ENCODE assay signal across 9 cellular contexts in genomic region chr7:81768951-81769778, GRCh38. TPM values are rescaled to one million over a fixed set of nuclear protein-coding genes. Genes with fewer than 3 reads are reported as not detected.
DNase-seq lines count a peak whose midpoint lies in the region; ATAC-seq and TF ChIP-seq lines count a peak whose summit lies in the region.
"Had no signal": no experiment of that assay in that cellular context is flagged by ENCODE, and none has a peak within 500 bp of the region (broad histone marks: within the 10 kb centered on the region; RNA-seq: fewer than 3 reads in every experiment).

No MANE protein-coding gene starts in this region.

- TF ChIP-seq POLR2A in heart left ventricle (IDR thresholded peaks at IDR 0.05) = no peak

- no peaks in the 10 kb centered on the region for H3K36me3 ChIP-seq in heart left ventricle
- no peaks in the 10 kb centered on the region for H3K36me3 ChIP-seq in aorta (ENCODE audit: control insufficient read depth in 1 of 2, insufficient read depth in 2 of 2, low read length in 1 of 2)

- no peaks in the 10 kb centered on the region for H3K9me3 Mint-ChIP-seq in naive B cell
- peaks cover 2% of the 10 kb centered on the region for H3K9me3 Mint-ChIP-seq in activated naive CD4-positive, alpha-beta T cell treated with anti-CD3 and anti-CD28 coated beads, Interleukin-2, amount 10 ng/mL, durations not matched to agents 7 days and 5 days

- no peaks in the 10 kb centered on the region for H3K27me3 Mint-ChIP-seq in naive B cell
- no peaks in the 10 kb centered on the region for H3K27me3 Mint-ChIP-seq in activated naive CD4-positive, alpha-beta T cell treated with anti-CD3 and anti-CD28 coated beads, Interleukin-2, amount 10 ng/mL, durations not matched to agents 7 days and 5 days

- intact Hi-C loops in heart left ventricle (cut with DNase I) = loop anchor here in 1 of 10 donors (10.0 kb wide), 1 partner anchor 274 kb away; no protein-coding TSS in a partner anchor
- intact Hi-C loops in cardiac septum (cut with DNase I) = no loop called here
- intact Hi-C loops in aorta (cut with DNase I) = loop anchor here in 1 of 2 donors (10.0 kb wide), 1 partner anchor 264 kb away; no protein-coding TSS in a partner anchor

- TF ChIP-seq CTCF in heart left ventricle (IDR thresholded peaks at IDR 0.05) (no peak), coronary artery (IDR thresholded peaks at IDR 0.05) (no peak)

- H3K4me3 Mint-ChIP-seq in naive B cell = peak overlapping the region; percentile 45 to 86 (median 69)
- H3K4me3 Mint-ChIP-seq in activated naive CD4-positive, alpha-beta T cell treated with anti-CD3 and anti-CD28 coated beads, Interleukin-2, amount 10 ng/mL, durations not matched to agents 7 days and 5 days = no peak overlapping the region

- H3K9me3 ChIP-seq in heart left ventricle (no peaks in the 10 kb centered on the region), aorta (ENCODE audit: control insufficient read depth, low read length) (no peaks in the 10 kb centered on the region)

- H3K27me3 ChIP-seq in heart left ventricle = no peaks in the 10 kb centered on the region
- H3K27me3 ChIP-seq in aorta (ENCODE audit: control insufficient read depth in 1 of 2, insufficient read depth in 2 of 2, low read length in 1 of 2) = no peaks in the 10 kb centered on the region

- H3K4me1 Mint-ChIP-seq in naive B cell = peaks cover 9 to 20% (median 17%) of the 10 kb centered on the region in 3 donors
- no peaks in the 10 kb centered on the region for H3K4me1 Mint-ChIP-seq in activated naive CD4-positive, alpha-beta T cell treated with anti-CD3 and anti-CD28 coated beads, Interleukin-2, amount 10 ng/mL, durations not matched to agents 7 days and 5 days

- peak overlapping the region in 11 of 12 donors; percentile 32 to 79 (median 49) for H3K27ac ChIP-seq in heart left ventricle
- peak overlapping the region; percentile 71 to 76 for H3K27ac ChIP-seq in coronary artery
- H3K27ac ChIP-seq in aorta (ENCODE audit: low read depth in 1 of 2, low read length in 2 of 2) = peak overlapping the region in 1 of 2 donors; percentile 27

- H3K27ac Mint-ChIP-seq in naive B cell = peak overlapping the region in 1 of 6 donors; percentile 62
- no peak overlapping the region for H3K27ac Mint-ChIP-seq in activated naive CD4-positive, alpha-beta T cell treated with anti-CD3 and anti-CD28 coated beads, Interleukin-2, amount 10 ng/mL, durations not matched to agents 7 days and 5 days

- CTCF ChIA-PET in activated naive CD4-positive, alpha-beta T cell treated with anti-CD3 and anti-CD28 coated beads, Interleukin-2, amount 10 ng/mL, durations not matched to agents 7 days and 5 days (lab: Charles Lee) = no interaction called here

- 34 to 39% (median 38%) methylated on average over 9 of the region's 9 CpGs for WGBS in heart left ventricle, 4 donors
- 7 to 8% methylated on average over 9 of the region's 9 CpGs for WGBS in aorta, 2 donors

- no peak for DNase-seq in heart left ventricle
- no peak for DNase-seq in cardiac septum (ENCODE audit: low spot score)
- no peak for DNase-seq in coronary artery (ENCODE audit: low spot score)
- no peak for DNase-seq in naive B cell
- DNase-seq in aorta = no peak
- DNase-seq in activated naive CD4-positive, alpha-beta T cell treated with anti-CD3 and anti-CD28 coated beads, Interleukin-2, amount 10 ng/mL, durations not matched to agents 7 days and 5 days = no peak
- no peak for DNase-seq in NCI-H526 (lab: John Stamatoyannopoulos, UW)
- DNase-seq: NCI-H1694 treated with DMSO at 0.1 percent for 48 hours had no signal

- no peaks in the 10 kb centered on the region for H3K36me3 Mint-ChIP-seq in naive B cell
- H3K36me3 Mint-ChIP-seq in activated naive CD4-positive, alpha-beta T cell treated with anti-CD3 and anti-CD28 coated beads, Interleukin-2, amount 10 ng/mL, durations not matched to agents 7 days and 5 days = no peaks in the 10 kb centered on the region

- H3K4me3 ChIP-seq in heart left ventricle (peak overlapping the region; percentile 12 to 67 (median 48)), coronary artery (peak overlapping the region; percentile 70), aorta (ENCODE audit: low read length in 2 of 2) (peak overlapping the region; percentile 21 to 59)

- ATAC-seq in heart left ventricle (peak in 2 of 4 donors; percentile 47 to 52), naive B cell (ENCODE audit: low read depth in 2 of 2) (peak in 1 of 2 donors; percentile 45), aorta (ENCODE audit: low FRiP score) (no peak), HG02588 (IDR thresholded peaks at IDR 0.05; ENCODE audit: unreplicated experiment) (no peak)

- H3K4me1 ChIP-seq in heart left ventricle (peaks cover 0 to 30% (median 0%) of the 10 kb centered on the region in 12 donors), aorta (ENCODE audit: control insufficient read depth in 1 of 2, insufficient read depth in 2 of 2, low read length in 2 of 2) (peaks cover 0 to 4% of the 10 kb centered on the region in 2 donors)

RNA-seq across cellular contexts. Expression of gene HGF, which starts 0.7 kb away (rescaled TPM):
- total RNA-seq in heart left ventricle (10 to 100 TPM in 1 of 9 donors, 1 to 10 TPM in 8; 1.9 to 16.1 (median 3.4) TPM), cardiac septum (6.6 TPM), aorta (10 to 100 TPM; 20.7 to 55.9 TPM)
- polyA plus RNA-seq in heart left ventricle (1 to 10 TPM in 1 of 2 donors, under 1 TPM in 1; 0.42 to 1.4 TPM), naive B cell (ENCODE audit: low read depth in 6 of 6) (under 1 TPM in 2 of 6 donors, not detected in 4; 0.31 to 0.53 TPM), aorta (10 to 100 TPM in 1 of 2 donors, 1 to 10 TPM in 1; 9.9 to 24.9 TPM)
